ENCODE assay signal across 1 cellular context in genomic region chr16:11251525-11252481, GRCh38.
TF ChIP-seq lines count a peak whose summit lies in the region.

No MANE protein-coding gene starts in this region.

TF ChIP-seq in GM12878, 131 proteins besides CTCF, POLR2A, EP300 and RAD21 (continued from another document):
- TF ChIP-seq BCL3 (IDR thresholded peaks at IDR 0.05; ENCODE audit: borderline replicate concordance, insufficient read depth, low read depth, low read length, poor library complexity, severe bottlenecking): peak; percentile 17
- TF ChIP-seq USF2 (IDR thresholded peaks at IDR 0.05; ENCODE audit: borderline replicate concordance, low read depth, low read length): no peak
- no peak for TF ChIP-seq MTA3 (IDR thresholded peaks at IDR 0.05; ENCODE audit: borderline replicate concordance, low read length)
- no peak for TF ChIP-seq NFIC (IDR thresholded peaks at IDR 0.05; ENCODE audit: low read depth, low read length)
- TF ChIP-seq NR2C1 (IDR thresholded peaks at IDR 0.05): no peak
- 0 out of 2 replicates have a peak, but pooled peaks have one; percentile 16 for TF ChIP-seq ZSCAN29 (IDR thresholded peaks at IDR 0.05)
- no peak for TF ChIP-seq PRDM15 (CRISPR knock-in tag; IDR thresholded peaks at IDR 0.05)
- no peak for TF ChIP-seq PML (IDR thresholded peaks at IDR 0.05; ENCODE audit: low read length)
- TF ChIP-seq GABPA (IDR thresholded peaks at IDR 0.05; ENCODE audit: low read depth): no peak
- no peak for TF ChIP-seq KAT2A (conservative IDR thresholded peaks at IDR 0.05; ENCODE audit: control insufficient read depth, low read depth, low read length)
- no peak for TF ChIP-seq HDAC2 (IDR thresholded peaks at IDR 0.05)
- no peak for TF ChIP-seq SP1 (IDR thresholded peaks at IDR 0.05; ENCODE audit: low read depth, low read length)
- TF ChIP-seq BMI1 (IDR thresholded peaks at IDR 0.05; ENCODE audit: borderline replicate concordance): peak; percentile 76; the same call in 1 of the 2 replicates
- TF ChIP-seq ZNF207 (IDR thresholded peaks at IDR 0.05; ENCODE audit: borderline replicate concordance): peak; percentile 24; the same call in 1 of the 2 replicates
- TF ChIP-seq, protein P1, sequence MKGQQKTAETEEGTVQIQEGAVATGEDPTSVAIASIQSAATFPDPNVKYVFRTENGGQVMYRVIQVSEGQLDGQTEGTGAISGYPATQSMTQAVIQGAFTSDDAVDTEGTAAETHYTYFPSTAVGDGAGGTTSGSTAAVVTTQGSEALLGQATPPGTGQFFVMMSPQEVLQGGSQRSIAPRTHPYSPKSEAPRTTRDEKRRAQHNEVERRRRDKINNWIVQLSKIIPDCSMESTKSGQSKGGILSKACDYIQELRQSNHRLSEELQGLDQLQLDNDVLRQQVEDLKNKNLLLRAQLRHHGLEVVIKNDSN (IDR thresholded peaks at IDR 0.05; ENCODE audit: borderline replicate concordance, extremely low read length, insufficient read depth, low read depth, low read length): no peak
- TF ChIP-seq HDAC6 (IDR thresholded peaks at IDR 0.05; ENCODE audit: unreplicated experiment): no peak
